ENCODE assay signal across 23 cellular contexts in genomic region chr11:115928811-115929210, GRCh38.
DNase-seq lines count a peak whose midpoint lies in the region; ATAC-seq, FAIRE-seq and TF ChIP-seq lines count a peak whose summit lies in the region.
"Had no signal": no experiment of that assay in that cellular context is flagged by ENCODE, and none has a peak within 500 bp of the region (broad histone marks: within the 10 kb centered on the region; RNA-seq: fewer than 3 reads in every experiment).

No MANE protein-coding gene starts in this region.

- H3K79me2 ChIP-seq in GM12878 (ENCODE audit: control insufficient read depth, insufficient read depth, low read length), result no peaks in the 10 kb centered on the region; the same call in 1 of the 2 replicates

- TF ChIP-seq EP300 in GM12878 (IDR thresholded peaks at IDR 0.05; ENCODE audit: borderline replicate concordance in 1 of 2, control insufficient read depth in 1 of 2, low read depth in 2 of 2, low read length in 2 of 2), result no peak

- no peak overlapping the region; the same call in 1 of the 2 replicates for H2AFZ ChIP-seq in GM12878 (ENCODE audit: control insufficient read depth, low read depth, low read length)
- H2AFZ ChIP-seq: GM23248 had no signal

- in situ Hi-C loops in GM12878 (cut with MboI), result loop anchor here (5.0 kb wide), 2 partner anchors 68 to 148 kb away; no protein-coding TSS in a partner anchor

- no peak for FAIRE-seq in GM12878 (lab: Jason Lieb, UNC)
- FAIRE-seq: A549, D721Med, H1 had no signal

- TF ChIP-seq CTCF in GM12865 (IDR thresholded peaks at IDR 0.05; ENCODE audit: insufficient read depth, low read depth, low read length, missing control alignments), result no peak
- TF ChIP-seq CTCF in GM12878 (IDR thresholded peaks at IDR 0.05 in 2 of 3, conservative IDR thresholded peaks at IDR 0.05 in 1 of 3; ENCODE audit: control insufficient read depth in 2 of 3, extremely low read depth in 1 of 3, insufficient read depth in 1 of 3, low read depth in 3 of 3, low read length in 3 of 3), result no peak

- SMC1A ChIA-PET in GM12878 (lab: Charles Lee; ENCODE audit: uncharacterized antibody, unreplicated experiment), result interaction anchor here (0.7 to 17.2 kb wide), 17 partner anchors 12 to 343 kb away, joined by 3 to 325 read pairs (median 7); no protein-coding TSS in a partner anchor

- H3K4me3 ChIP-seq in GM12865 (ENCODE audit: low read depth, low read length) (peak overlapping the region; percentile 39), GM12878 (no peak overlapping the region), MG63 (no peak overlapping the region)
- no peak overlapping the region for H3K4me3 ChIP-seq in Jurkat, Clone E6-1 (ENCODE audit: low read length)
- H3K4me3 ChIP-seq: A549; BLaER1 treated with 17β-estradiol and CSF1 and Interleukin-3, amounts not matched to agents 10 nM and 100 nM; GM23248 had no signal

- BruUV-seq in GM12878 (replicated peaks; lab: Mats Ljungman, UMichigan), result no TSS peak

- CTCF ChIA-PET in GM12878 (lab: Yijun Ruan, JAX), result interaction anchor here (0.7 to 7.1 kb wide), 11 partner anchors 9 to 604 kb away, joined by 3 to 65 read pairs (median 14); no protein-coding TSS in a partner anchor

- 81% methylated on average over 2 of the region's 2 CpGs for WGBS in GM12878 (ENCODE audit: insufficient coverage, insufficient replicate concordance, low lambda C conversion rate, missing lambda C conversion rate)

- no peak for ATAC-seq in GM12878
- no peak for ATAC-seq in HG02981 (IDR thresholded peaks at IDR 0.05; ENCODE audit: unreplicated experiment)
- ATAC-seq: A549 had no signal

- H3K27ac ChIP-seq in GM12878 (ENCODE audit: control insufficient read depth, insufficient read depth), result peak overlapping the region; percentile 95
- H3K27ac ChIP-seq: A549; BLaER1 treated with 17β-estradiol and CSF1 and Interleukin-3, amounts not matched to agents 10 nM and 100 nM; GM23248 had no signal

- H3K36me3 ChIP-seq in GM12878 (ENCODE audit: control insufficient read depth in 2 of 2, insufficient read depth in 2 of 2, low read length in 1 of 2), result no peaks in the 10 kb centered on the region
- H3K36me3 ChIP-seq in MG63, result no peaks in the 10 kb centered on the region
- H3K36me3 ChIP-seq: BE2C; BLaER1 treated with 17β-estradiol and CSF1 and Interleukin-3, amounts not matched to agents 10 nM and 100 nM had no signal

- H4K20me1 ChIP-seq in GM12878 (ENCODE audit: control insufficient read depth, insufficient read depth), result no peaks in the 10 kb centered on the region
- H4K20me1 ChIP-seq: BLaER1 treated with 17β-estradiol and CSF1 and Interleukin-3, amounts not matched to agents 10 nM and 100 nM had no signal

- no peak for TF ChIP-seq RAD21 in GM12878 (IDR thresholded peaks at IDR 0.05; ENCODE audit: insufficient read depth, low read depth, low read length)

- DNase-seq in GM12865 (ENCODE audit: low read depth) (peak; percentile 51), NCI-H2171 treated with DMSO at 0.1 percent for 48 hours (lab: John Stamatoyannopoulos, UW) (peak; percentile 63), GM12878 (ENCODE audit: low read depth, low spot score) (no peak), MG63 (no peak), NCI-H526 treated with DMSO at 0.1 percent for 48 hours (lab: John Stamatoyannopoulos, UW) (no peak)
- DNase-seq in Jurkat, Clone E6-1 (ENCODE audit: low read depth, low spot score), result peak; percentile 68
- DNase-seq: 8988T; AML-193; BE2C; CD4-positive, alpha-beta T cell; CD8-positive, alpha-beta memory T cell; DMS 273 treated with DMSO at 0.1 percent for 48 hours; DMS79; EL; GDM1; GM23248; H7; HCEC 1CT had no signal

- RAD21 ChIA-PET in GM12878 (lab: Charles Lee; ENCODE audit: unreplicated experiment), result interaction anchor here (0.9 to 10.9 kb wide), 11 partner anchors 9 to 220 kb away, joined by 3 to 222 read pairs (median 20); no protein-coding TSS in a partner anchor

- H3K4me1 ChIP-seq in GM12878 (ENCODE audit: control insufficient read depth, insufficient read depth, low read length), result peaks cover 81% of the 10 kb centered on the region
- H3K4me1 ChIP-seq: A549 had no signal

- intact Hi-C loops in GM12878 (cut with micrococcal nuclease; ENCODE audit: unreplicated experiment), result loop anchor here (1.0 to 10.0 kb wide), 5 partner anchors 46 to 1886 kb away; partner anchors contain the start of gene CADM1

- TF ChIP-seq POLR2A in GM12878 (IDR thresholded peaks at IDR 0.05; ENCODE audit: low read depth, low read length), result no peak

- H3K27me3 ChIP-seq in GM12878 (replicated peaks in 1 of 2; ENCODE audit: control insufficient read depth in 2 of 2, insufficient read depth in 2 of 2, low read length in 1 of 2), result no peaks in the 10 kb centered on the region
- no peaks in the 10 kb centered on the region for H3K27me3 ChIP-seq in MG63
- H3K27me3 ChIP-seq: BE2C had no signal

- H3K9me3 ChIP-seq in GM12878 (replicated peaks; ENCODE audit: control insufficient read depth, insufficient read depth, low read length) (no peaks in the 10 kb centered on the region), MG63 (no peaks in the 10 kb centered on the region)
- H3K9me3 ChIP-seq: A549; BE2C; BLaER1 treated with 17β-estradiol and CSF1 and Interleukin-3, amounts not matched to agents 10 nM and 100 nM had no signal

- POLR2A ChIA-PET in GM12878 (lab: Charles Lee), result interaction anchor here (0.5 to 13.8 kb wide), 11 partner anchors 9 to 220 kb away, joined by 3 to 122 read pairs (median 6); no protein-coding TSS in a partner anchor

- peak overlapping the region; percentile 74 for H3K4me2 ChIP-seq in GM12878 (ENCODE audit: control insufficient read depth, insufficient read depth)
- H3K4me2 ChIP-seq: A549 had no signal

- H3K9ac ChIP-seq in GM12878 (ENCODE audit: control insufficient read depth, insufficient read depth, low read length), result peak overlapping the region; percentile 49
- H3K9ac ChIP-seq: BLaER1 treated with 17β-estradiol and CSF1 and Interleukin-3, amounts not matched to agents 10 nM and 100 nM; GM23248 had no signal

TF ChIP-seq in GM12878, 131 proteins besides CTCF, POLR2A, EP300 and RAD21:
- TF ChIP-seq ZZZ3 (IDR thresholded peaks at IDR 0.05; ENCODE audit: control insufficient read depth, insufficient read length, low read depth) (no peak), SPI1 (IDR thresholded peaks at IDR 0.05; ENCODE audit: borderline replicate concordance, insufficient read depth, low read depth, low read length) (no peak), SMAD5 (IDR thresholded peaks at IDR 0.05; ENCODE audit: low read depth) (0 out of 2 replicates have a peak, but pooled peaks have one; percentile 13), IKZF2 (IDR thresholded peaks at IDR 0.05) (no peak), IRF3 (IDR thresholded peaks at IDR 0.05) (no peak), ATF3 (IDR thresholded peaks at IDR 0.05; ENCODE audit: borderline replicate concordance, extremely low read depth, low read depth, low read length) (no peak)

Comparison
In these comparisons a context has a peak if more than half of its experiments do, and no peak if none do; other contexts are left out.
1. DNase-seq: peak in GM12865 (single experiment), Jurkat, Clone E6-1 (single experiment) and NCI-H2171 treated with DMSO at 0.1 percent for 48 hours (single experiment); none in GM12878 (single experiment), MG63 (single experiment) and NCI-H526 treated with DMSO at 0.1 percent for 48 hours (single experiment).